ENCODE assay signal across 2 cellular contexts in genomic region chr1:90046635-90047034, GRCh38.
TF ChIP-seq lines count a peak whose summit lies in the region.

No MANE protein-coding gene starts in this region.

TF ChIP-seq in SK-N-SH, 30 proteins besides CTCF, POLR2A, EP300 and RAD21 (continued from another document):
- no peak for TF ChIP-seq REST (IDR thresholded peaks at IDR 0.05; ENCODE audit: low read depth, low read length)
- no peak for TF ChIP-seq MXI1 (IDR thresholded peaks at IDR 0.05; ENCODE audit: low read depth, low read length)
- TF ChIP-seq SMC3 (IDR thresholded peaks at IDR 0.05; ENCODE audit: low read depth, low read length) = no peak
- TF ChIP-seq CHD2 (IDR thresholded peaks at IDR 0.05; ENCODE audit: low read length, partially characterized antibody) = no peak
- no peak for TF ChIP-seq FOXM1 (IDR thresholded peaks at IDR 0.05; ENCODE audit: low read depth)
- TF ChIP-seq FOXJ3 (CRISPR knock-in tag; IDR thresholded peaks at IDR 0.05) = no peak
- no peak for TF ChIP-seq RFX5 (IDR thresholded peaks at IDR 0.05; ENCODE audit: low read length)
- no peak for TF ChIP-seq NFIC (IDR thresholded peaks at IDR 0.05; ENCODE audit: borderline replicate concordance)
- TF ChIP-seq TCF12 (IDR thresholded peaks at IDR 0.05) = no peak
- TF ChIP-seq YY1 (IDR thresholded peaks at IDR 0.05; ENCODE audit: low read depth) = no peak
- no peak for TF ChIP-seq RXRA (IDR thresholded peaks at IDR 0.05; ENCODE audit: borderline replicate concordance, low read depth)
- TF ChIP-seq GATA2 (CRISPR knock-in tag; IDR thresholded peaks at IDR 0.05) = no peak

TF ChIP-seq in GM23338, 12 proteins besides CTCF, POLR2A, EP300 and RAD21:
- TF ChIP-seq REST (IDR thresholded peaks at IDR 0.05; ENCODE audit: unreplicated experiment) (no peak), POLR2AphosphoS5 (IDR thresholded peaks at IDR 0.05; ENCODE audit: low read depth) (no peak), ZNF114 (CRISPR knock-in tag; IDR thresholded peaks at IDR 0.05) (no peak), NANOG (IDR thresholded peaks at IDR 0.05; ENCODE audit: borderline replicate concordance) (no peak), EZH2phosphoT487 (IDR thresholded peaks at IDR 0.05; ENCODE audit: unreplicated experiment) (no peak), STAT1 (IDR thresholded peaks at IDR 0.05; ENCODE audit: unreplicated experiment) (no peak), EZH2 (IDR thresholded peaks at IDR 0.05; ENCODE audit: low read depth, unreplicated experiment) (no peak), ZNF462 (CRISPR knock-in tag; IDR thresholded peaks at IDR 0.05) (no peak), CREB1 (CRISPR knock-in tag; IDR thresholded peaks at IDR 0.05; ENCODE audit: low read depth) (no peak), ETS1 (IDR thresholded peaks at IDR 0.05) (no peak), ZNF331 (CRISPR knock-in tag; IDR thresholded peaks at IDR 0.05; ENCODE audit: low read depth) (no peak), JUNB (IDR thresholded peaks at IDR 0.05; ENCODE audit: unreplicated experiment) (no peak)
